In genomic region chr7:21261627-21262564, GRCh38 we compare ENCODE assay signal across 7 cellular contexts.
DNase-seq lines count a peak whose midpoint lies in the region; ATAC-seq and TF ChIP-seq lines count a peak whose summit lies in the region.

No MANE protein-coding gene starts in this region.

- peak overlapping the region; percentile 10; the same call in 1 of the 2 replicates for H2AFZ ChIP-seq in MM.1S (ENCODE audit: low read length)

- H2BK120ac ChIP-seq in mesendoderm (ENCODE audit: low read depth, low read length) = no peak overlapping the region

- H3K9ac ChIP-seq in MM.1S (ENCODE audit: low read length) (no peak overlapping the region), mesendoderm (ENCODE audit: low read length) (no peak overlapping the region)

- H3K18ac ChIP-seq in mesendoderm (ENCODE audit: low read length) = no peak overlapping the region

- 27 to 35% methylated on average over 8 of the region's 8 CpGs for WGBS in body of pancreas, 2 donors
- WGBS in mesendoderm (ENCODE audit: extremely low coverage, insufficient coverage, low lambda C conversion rate) = no CpG with 5 or more reads among the region's 8 CpGs
- 48 to 49% methylated on average over 8 of the region's 8 CpGs for WGBS in testis, 2 donors

- H3K79me1 ChIP-seq in mesendoderm (ENCODE audit: low read length) = no peaks in the 10 kb centered on the region

- no peaks in the 10 kb centered on the region for H3K9me3 ChIP-seq in MM.1S (replicated peaks; ENCODE audit: insufficient read depth, low read length)
- H3K9me3 ChIP-seq in body of pancreas = no peaks in the 10 kb centered on the region
- H3K9me3 ChIP-seq in testis = no peaks in the 10 kb centered on the region

- peaks cover 7% of the 10 kb centered on the region for H3K36me3 Mint-ChIP-seq in T-helper 1 cell treated with Interleukin-12 subunit alpha and Interleukin-12 subunit beta and Interleukin-4 antibody, amounts not matched to agents 30 μg/mL and 1 μg/mL, for 36 hours (ENCODE audit: low read depth)

- no peak overlapping the region for H3K4ac ChIP-seq in mesendoderm (ENCODE audit: low read depth, low read length)

- no peak overlapping the region for H2AK5ac ChIP-seq in mesendoderm (ENCODE audit: low read length)

- H3K27me3 ChIP-seq in MM.1S (replicated peaks; ENCODE audit: insufficient read depth, low read length) = no peaks in the 10 kb centered on the region
- H3K27me3 ChIP-seq in body of pancreas = no peaks in the 10 kb centered on the region
- H3K27me3 ChIP-seq in mesendoderm (ENCODE audit: insufficient read depth, low read length, poor library complexity) = no peaks in the 10 kb centered on the region
- H3K27me3 ChIP-seq in testis = no peaks in the 10 kb centered on the region

- H3K56ac ChIP-seq in mesendoderm (ENCODE audit: low read length) = no peak overlapping the region

- H4K8ac ChIP-seq in mesendoderm (ENCODE audit: low read depth, low read length) = no peak overlapping the region

- DNase-seq in H4 (ENCODE audit: low spot score) = peak; percentile 83
- DNase-seq in MM.1S = peak; percentile 43
- peak; percentile 16 to 46 (median 29) for DNase-seq in body of pancreas
- DNase-seq in mesendoderm = peak; percentile 85
- peak; percentile 56 for DNase-seq in testis

- TF ChIP-seq POLR2A in body of pancreas (IDR thresholded peaks at IDR 0.05) = no peak
- no peak for TF ChIP-seq POLR2A in testis (IDR thresholded peaks at IDR 0.05)

- no peak overlapping the region for H3K23ac ChIP-seq in mesendoderm (ENCODE audit: low read length)

- no peak for ATAC-seq in body of pancreas

- peak; percentile 41 for TF ChIP-seq CTCF in GM12801 (IDR thresholded peaks at IDR 0.05; ENCODE audit: extremely low read depth, insufficient read length)
- peak; percentile 68 for TF ChIP-seq CTCF in MM.1S (IDR thresholded peaks at IDR 0.05; ENCODE audit: low read length)
- TF ChIP-seq CTCF in body of pancreas (IDR thresholded peaks at IDR 0.05) = peak in 6 of 7 experiments; percentile 24 to 46 (median 38)
- TF ChIP-seq CTCF in testis (IDR thresholded peaks at IDR 0.05) = peak; percentile 29 to 37 (median 29)

- intact Hi-C loops in body of pancreas (cut with DNase I) (loop anchor here (10.0 kb wide), 1 partner anchor 243 kb away; no protein-coding TSS in a partner anchor), testis (cut with DNase I; ENCODE audit: low total_unique reads) (no loop called here)

- no peak overlapping the region for H2BK5ac ChIP-seq in mesendoderm (ENCODE audit: low read length)

- peaks cover 7% of the 10 kb centered on the region for H3K27me3 Mint-ChIP-seq in T-helper 1 cell treated with Interleukin-12 subunit alpha and Interleukin-12 subunit beta and Interleukin-4 antibody, amounts not matched to agents 30 μg/mL and 1 μg/mL, for 36 hours (ENCODE audit: low read depth)

- no peak overlapping the region for H3K4me3 Mint-ChIP-seq in T-helper 1 cell treated with Interleukin-12 subunit alpha and Interleukin-12 subunit beta and Interleukin-4 antibody, amounts not matched to agents 30 μg/mL and 1 μg/mL, for 36 hours

- H3K9me2 ChIP-seq in MM.1S (replicated peaks; ENCODE audit: insufficient read depth, low read length) = no peaks in the 10 kb centered on the region

- peaks cover 13% of the 10 kb centered on the region for H3K4me1 Mint-ChIP-seq in T-helper 1 cell treated with Interleukin-12 subunit alpha and Interleukin-12 subunit beta and Interleukin-4 antibody, amounts not matched to agents 30 μg/mL and 1 μg/mL, for 36 hours (ENCODE audit: low read depth)

- H4K5ac ChIP-seq in mesendoderm (ENCODE audit: low read length) = no peak overlapping the region

- peaks cover 4% of the 10 kb centered on the region for H3K9me3 Mint-ChIP-seq in T-helper 1 cell treated with Interleukin-12 subunit alpha and Interleukin-12 subunit beta and Interleukin-4 antibody, amounts not matched to agents 30 μg/mL and 1 μg/mL, for 36 hours

- H3K4me3 ChIP-seq in MM.1S (ENCODE audit: low read length) = no peak overlapping the region
- no peak overlapping the region for H3K4me3 ChIP-seq in body of pancreas
- no peak overlapping the region for H3K4me3 ChIP-seq in mesendoderm (ENCODE audit: low read length)
- H3K4me3 ChIP-seq in testis = no peak overlapping the region

- H3K4me1 ChIP-seq in MM.1S (ENCODE audit: low read length) = no peaks in the 10 kb centered on the region
- H3K4me1 ChIP-seq in body of pancreas = no peaks in the 10 kb centered on the region
- H3K4me1 ChIP-seq in mesendoderm (ENCODE audit: control insufficient read depth, low read depth, low read length) = no peaks in the 10 kb centered on the region
- H3K4me1 ChIP-seq in testis = no peaks in the 10 kb centered on the region

- H3K79me2 ChIP-seq in MM.1S (ENCODE audit: low read length) (no peaks in the 10 kb centered on the region), mesendoderm (ENCODE audit: control insufficient read depth, insufficient read depth, low read length) (no peaks in the 10 kb centered on the region)

- no peaks in the 10 kb centered on the region for H4K20me1 ChIP-seq in MM.1S (ENCODE audit: insufficient read depth, low read length)

- no peak overlapping the region for H3K4me2 ChIP-seq in MM.1S (ENCODE audit: low read depth, low read length)
- no peak overlapping the region for H3K4me2 ChIP-seq in mesendoderm (ENCODE audit: low read length)

- H3K27ac ChIP-seq in MM.1S (ENCODE audit: low read length) (no peak overlapping the region), body of pancreas (no peak overlapping the region), mesendoderm (ENCODE audit: low read depth, low read length) (no peak overlapping the region), testis (no peak overlapping the region)

- H3K27ac Mint-ChIP-seq in T-helper 1 cell treated with Interleukin-12 subunit alpha and Interleukin-12 subunit beta and Interleukin-4 antibody, amounts not matched to agents 30 μg/mL and 1 μg/mL, for 36 hours = peak overlapping the region; percentile 64

- H2BK15ac ChIP-seq in mesendoderm (replicated peaks; ENCODE audit: low read depth) = no peak overlapping the region

- H3F3A ChIP-seq in MM.1S (ENCODE audit: insufficient read depth, low read length) = no peaks in the 10 kb centered on the region

- H3K36me3 ChIP-seq in MM.1S (replicated peaks; ENCODE audit: insufficient read depth, low read length) = no peaks in the 10 kb centered on the region
- no peaks in the 10 kb centered on the region for H3K36me3 ChIP-seq in body of pancreas (replicated peaks in 1 of 2; ENCODE audit: insufficient read depth in 1 of 2, low read depth in 2 of 2)
- no peaks in the 10 kb centered on the region for H3K36me3 ChIP-seq in mesendoderm (ENCODE audit: control insufficient read depth, insufficient read depth, low read length)
- no peaks in the 10 kb centered on the region for H3K36me3 ChIP-seq in testis (ENCODE audit: low read depth, missing control alignments)

Comparison
In these comparisons a context has a peak if more than half of its experiments do, and no peak if none do; other contexts are left out.
1. DNase-seq: peak in every context shown above with its lines; median percentile 85 in mesendoderm; 83 in H4; 56 in testis; 43 in MM.1S; 29 in body of pancreas.